ENCODE assay signal across 20 cellular contexts in genomic region chr16:3482659-3483241, GRCh38. TPM values are rescaled to one million over a fixed set of nuclear protein-coding genes. Genes with fewer than 3 reads are reported as not detected.
DNase-seq lines count a peak whose midpoint lies in the region; ATAC-seq and TF ChIP-seq lines count a peak whose summit lies in the region.
"Had no signal": no experiment of that assay in that cellular context is flagged by ENCODE, and none has a peak within 500 bp of the region (broad histone marks: within the 10 kb centered on the region; RNA-seq: fewer than 3 reads in every experiment).

No MANE protein-coding gene starts in this region.

- H3K9me3 ChIP-seq in gastroesophageal sphincter: no peaks in the 10 kb centered on the region
- H3K9me3 ChIP-seq: A549 had no signal

- WGBS in gastroesophageal sphincter (ENCODE audit: low coverage in 1 of 2), 2 donors: 90 to 94% methylated on average over 8 to 9 of the region's 18 CpGs

- CTCF ChIA-PET in activated CD8-positive, alpha-beta T cell treated with anti-CD3 and anti-CD28 coated beads for 36 hours (lab: Charles Lee): no interaction called here
- CTCF ChIA-PET in activated CD8-positive, alpha-beta T cell treated with anti-CD3 and anti-CD28 coated beads, Interleukin-2, amount 10 ng/mL, durations not matched to agents 7 days and 5 days (lab: Charles Lee): no interaction called here

- no peak overlapping the region for H3K4me2 ChIP-seq in GM23338
- H3K4me2 ChIP-seq: A549 had no signal

- peaks cover 31% of the 10 kb centered on the region for H3K36me3 Mint-ChIP-seq in activated CD8-positive, alpha-beta T cell treated with anti-CD3 and anti-CD28 coated beads for 36 hours (ENCODE audit: low read depth)
- H3K36me3 Mint-ChIP-seq in activated CD8-positive, alpha-beta T cell treated with anti-CD3 and anti-CD28 coated beads, Interleukin-2, amount 10 ng/mL, durations not matched to agents 7 days and 5 days (ENCODE audit: low read depth): peaks cover 38% of the 10 kb centered on the region
- H3K36me3 Mint-ChIP-seq in GM23338 (ENCODE audit: low read depth) (peaks cover 46% of the 10 kb centered on the region), chondrocyte (ENCODE audit: low read depth) (peaks cover 38% of the 10 kb centered on the region)

- H3K36me3 ChIP-seq in GM23338 (ENCODE audit: insufficient read depth): peaks cover 9% of the 10 kb centered on the region; the same call in 1 of the 2 replicates
- peaks cover 0 to 99% of the 10 kb centered on the region in 2 donors for H3K36me3 ChIP-seq in gastroesophageal sphincter

- H3K27me3 ChIP-seq in GM23338 (ENCODE audit: insufficient read depth) (no peaks in the 10 kb centered on the region), gastroesophageal sphincter (no peaks in the 10 kb centered on the region)

- H3K4me3 Mint-ChIP-seq in activated CD8-positive, alpha-beta T cell treated with anti-CD3 and anti-CD28 coated beads for 36 hours: no peak overlapping the region
- H3K4me3 Mint-ChIP-seq in activated CD8-positive, alpha-beta T cell treated with anti-CD3 and anti-CD28 coated beads, Interleukin-2, amount 10 ng/mL, durations not matched to agents 7 days and 5 days: no peak overlapping the region
- no peak overlapping the region for H3K4me3 Mint-ChIP-seq in GM23338
- no peak overlapping the region for H3K4me3 Mint-ChIP-seq in chondrocyte (ENCODE audit: unreplicated experiment)
- H3K4me3 Mint-ChIP-seq: CD14-positive monocyte had no signal

- TF ChIP-seq CTCF in activated CD8-positive, alpha-beta T cell treated with anti-CD3 and anti-CD28 coated beads for 36 hours (IDR thresholded peaks at IDR 0.05): no peak
- TF ChIP-seq CTCF in GM23338 (conservative IDR thresholded peaks at IDR 0.05; ENCODE audit: low read depth in 2 of 2) (peak in 1 of 2 experiments; percentile 34; a peak in 2 of 4 replicates), chondrocyte (IDR thresholded peaks at IDR 0.05) (no peak), gastroesophageal sphincter (IDR thresholded peaks at IDR 0.05) (no peak)

- H2AFZ ChIP-seq in GM23338: no peak overlapping the region

- no peak for TF ChIP-seq EP300 in gastroesophageal sphincter (IDR thresholded peaks at IDR 0.05)

- no peak for ATAC-seq in activated CD8-positive, alpha-beta T cell treated with anti-CD3 and anti-CD28 coated beads for 36 hours
- no peak for ATAC-seq in activated CD8-positive, alpha-beta T cell treated with anti-CD3 and anti-CD28 coated beads, Interleukin-2, amount 10 ng/mL, durations not matched to agents 7 days and 5 days
- no peak for ATAC-seq in GM23338
- ATAC-seq in gastroesophageal sphincter: no peak
- no peak for ATAC-seq in GM19455 (IDR thresholded peaks at IDR 0.05; ENCODE audit: unreplicated experiment)
- ATAC-seq: A549, PC-3 had no signal

- intact Hi-C loops in activated CD8-positive, alpha-beta T cell treated with anti-CD3 and anti-CD28 coated beads for 36 hours (cut with micrococcal nuclease): no loop called here
- intact Hi-C loops in posterior vena cava (cut with DNase I): no loop called here

- no peak for DNase-seq in activated CD8-positive, alpha-beta T cell treated with anti-CD3 and anti-CD28 coated beads for 36 hours
- DNase-seq in activated CD8-positive, alpha-beta T cell treated with anti-CD3 and anti-CD28 coated beads, Interleukin-2, amount 10 ng/mL, durations not matched to agents 7 days and 5 days: no peak
- DNase-seq in GM23338 (ENCODE audit: low spot score) (no peak), chondrocyte (ENCODE audit: low spot score) (peak; percentile 57), posterior vena cava (ENCODE audit: low spot score) (peak; percentile 61), cerebellar nuclear complex (lab: John Stamatoyannopoulos, UW) (no peak)
- DNase-seq: COR-L47, DMS153, HCEC 1CT, IMR-90, Kasumi-1, NCI-H1105 treated with DMSO at 0.1 percent for 48 hours, NCI-H187, NCI-H446, PC-3 had no signal

- H3K27ac ChIP-seq in GM23338 (ENCODE audit: low read depth): no peak overlapping the region
- no peak overlapping the region for H3K27ac ChIP-seq in gastroesophageal sphincter
- H3K27ac ChIP-seq: A549 had no signal

- peaks cover 13% of the 10 kb centered on the region for H3K4me1 Mint-ChIP-seq in activated CD8-positive, alpha-beta T cell treated with anti-CD3 and anti-CD28 coated beads for 36 hours (ENCODE audit: low read depth)
- H3K4me1 Mint-ChIP-seq in activated CD8-positive, alpha-beta T cell treated with anti-CD3 and anti-CD28 coated beads, Interleukin-2, amount 10 ng/mL, durations not matched to agents 7 days and 5 days (ENCODE audit: low read depth): peaks cover 5% of the 10 kb centered on the region
- peaks cover 11% of the 10 kb centered on the region; the same call in 2 of the 3 replicates for H3K4me1 Mint-ChIP-seq in GM23338
- H3K4me1 Mint-ChIP-seq in chondrocyte (ENCODE audit: low read depth): peaks cover 12% of the 10 kb centered on the region
- H3K4me1 Mint-ChIP-seq: CD14-positive monocyte had no signal

- no peaks in the 10 kb centered on the region for H3K27me3 Mint-ChIP-seq in activated CD8-positive, alpha-beta T cell treated with anti-CD3 and anti-CD28 coated beads for 36 hours
- H3K27me3 Mint-ChIP-seq in activated CD8-positive, alpha-beta T cell treated with anti-CD3 and anti-CD28 coated beads, Interleukin-2, amount 10 ng/mL, durations not matched to agents 7 days and 5 days (ENCODE audit: low read depth): no peaks in the 10 kb centered on the region
- H3K27me3 Mint-ChIP-seq in GM23338 (ENCODE audit: insufficient read depth, low read depth, poor library complexity) (peaks cover 11% of the 10 kb centered on the region), chondrocyte (ENCODE audit: low read depth) (no peaks in the 10 kb centered on the region)

- no peaks in the 10 kb centered on the region for H3K9me2 ChIP-seq in GM23338 (ENCODE audit: insufficient read depth)

- H3K4me3 ChIP-seq in GM23338: no peak overlapping the region
- H3K4me3 ChIP-seq in gastroesophageal sphincter: no peak overlapping the region
- H3K4me3 ChIP-seq: A549 had no signal

- TF ChIP-seq POLR2A in gastroesophageal sphincter (IDR thresholded peaks at IDR 0.05): no peak

- H3K27ac Mint-ChIP-seq in activated CD8-positive, alpha-beta T cell treated with anti-CD3 and anti-CD28 coated beads for 36 hours: peak overlapping the region; percentile 16
- no peak overlapping the region for H3K27ac Mint-ChIP-seq in activated CD8-positive, alpha-beta T cell treated with anti-CD3 and anti-CD28 coated beads, Interleukin-2, amount 10 ng/mL, durations not matched to agents 7 days and 5 days
- H3K27ac Mint-ChIP-seq in GM23338 (peak overlapping the region; percentile 49; the same call in 1 of the 2 replicates), chondrocyte (ENCODE audit: unreplicated experiment) (no peak overlapping the region)

- no peaks in the 10 kb centered on the region for H3F3A ChIP-seq in GM23338 (replicated peaks; ENCODE audit: low read depth)

- POLR2A ChIA-PET in activated CD8-positive, alpha-beta T cell treated with anti-CD3 and anti-CD28 coated beads for 36 hours (lab: Charles Lee): no interaction called here
- POLR2A ChIA-PET in activated CD8-positive, alpha-beta T cell treated with anti-CD3 and anti-CD28 coated beads, Interleukin-2, amount 10 ng/mL, durations not matched to agents 7 days and 5 days (lab: Charles Lee): no interaction called here

- peaks cover 8% of the 10 kb centered on the region; the same call in 1 of the 2 replicates for H4K20me1 ChIP-seq in GM23338 (replicated peaks; ENCODE audit: insufficient read depth)

- peaks cover 15% of the 10 kb centered on the region; the same call in 1 of the 2 replicates for H3K79me2 ChIP-seq in GM23338 (replicated peaks; ENCODE audit: insufficient read depth)

- H3K9me3 Mint-ChIP-seq in activated CD8-positive, alpha-beta T cell treated with anti-CD3 and anti-CD28 coated beads for 36 hours: no peaks in the 10 kb centered on the region
- no peaks in the 10 kb centered on the region for H3K9me3 Mint-ChIP-seq in activated CD8-positive, alpha-beta T cell treated with anti-CD3 and anti-CD28 coated beads, Interleukin-2, amount 10 ng/mL, durations not matched to agents 7 days and 5 days (ENCODE audit: insufficient read depth)
- no peaks in the 10 kb centered on the region for H3K9me3 Mint-ChIP-seq in GM23338
- no peaks in the 10 kb centered on the region for H3K9me3 Mint-ChIP-seq in chondrocyte (ENCODE audit: low read depth)
- H3K9me3 Mint-ChIP-seq: CD14-positive monocyte had no signal

- H3K4me1 ChIP-seq in GM23338 (ENCODE audit: insufficient read depth): peaks cover 11% of the 10 kb centered on the region
- H3K4me1 ChIP-seq in gastroesophageal sphincter: no peaks in the 10 kb centered on the region
- H3K4me1 ChIP-seq: A549 had no signal

RNA-seq across cellular contexts. Expression of gene C16orf90, which starts 12.5 kb away (rescaled TPM):
- total RNA-seq in activated CD8-positive, alpha-beta T cell treated with anti-CD3 and anti-CD28 coated beads for 36 hours: not detected
- not detected for total RNA-seq in activated CD8-positive, alpha-beta T cell treated with anti-CD3 and anti-CD28 coated beads, Interleukin-2, amount 10 ng/mL, durations not matched to agents 7 days and 5 days
- total RNA-seq in GM23338 (2014; rRNA removed; shearing (Covaris generic)): not detected in 2 replicates
- not detected in 2 replicates for polyA plus RNA-seq in GM23338 (2016; fragmentation: Nextera tagmentation; extraction: Ambion mirVana)
- not detected in 3 replicates for total RNA-seq in chondrocyte
- not detected for total RNA-seq in posterior vena cava
- total RNA-seq in gastroesophageal sphincter: not detected
- total RNA-seq: HT-29, IMR-90, PC-3 had no signal
- polyA plus RNA-seq: A549, CD14-positive monocyte, IMR-90 had no signal

RNA-seq across cellular contexts. Expression of gene CLUAP1, which starts 18.1 kb away (rescaled TPM):
- total RNA-seq in activated CD8-positive, alpha-beta T cell treated with anti-CD3 and anti-CD28 coated beads for 36 hours: 10 to 100 TPM; 10.5 to 11.8 TPM
- total RNA-seq in activated CD8-positive, alpha-beta T cell treated with anti-CD3 and anti-CD28 coated beads, Interleukin-2, amount 10 ng/mL, durations not matched to agents 7 days and 5 days: 10 to 100 TPM; 15.4 to 16.1 TPM
- 3.8 and 7.8 TPM in 2 replicates for total RNA-seq in GM23338 (2014; rRNA removed; shearing (Covaris generic))
- polyA plus RNA-seq in GM23338 (2016; fragmentation: Nextera tagmentation; extraction: Ambion mirVana): 10.9 and 11.3 TPM in 2 replicates
- total RNA-seq in chondrocyte (19.3 to 21.8 TPM (median 20.6 TPM) in 3 replicates), posterior vena cava (10 to 100 TPM; 20.9 to 25.8 TPM), gastroesophageal sphincter (10 to 100 TPM; 27.0 to 48.0 (median 30.1) TPM)

RNA-seq across cellular contexts. Expression of gene NAA60, which starts 39.3 kb away (rescaled TPM):
- 10 to 100 TPM; 24.6 TPM for total RNA-seq in activated CD8-positive, alpha-beta T cell treated with anti-CD3 and anti-CD28 coated beads for 36 hours
- 10 to 100 TPM; 46.3 to 49.0 TPM for total RNA-seq in activated CD8-positive, alpha-beta T cell treated with anti-CD3 and anti-CD28 coated beads, Interleukin-2, amount 10 ng/mL, durations not matched to agents 7 days and 5 days
- 32.4 and 42.6 TPM in 2 replicates for total RNA-seq in GM23338 (2014; rRNA removed; shearing (Covaris generic))
- polyA plus RNA-seq in GM23338 (2016; fragmentation: Nextera tagmentation; extraction: Ambion mirVana): 36.5 and 40.3 TPM in 2 replicates
- total RNA-seq in chondrocyte: 46.5 to 51.1 TPM (median 47.2 TPM) in 3 replicates
- 10 to 100 TPM; 28.3 to 33.6 TPM for total RNA-seq in posterior vena cava
- 10 to 100 TPM; 18.6 to 35.1 (median 28.5) TPM for total RNA-seq in gastroesophageal sphincter

RNA-seq across cellular contexts. Expression of gene ZNF597, which starts 39.4 kb away (rescaled TPM):
- total RNA-seq in activated CD8-positive, alpha-beta T cell treated with anti-CD3 and anti-CD28 coated beads for 36 hours: 1 to 10 TPM; 1.6 to 1.8 TPM
- 1 to 10 TPM; 2.4 to 2.7 TPM for total RNA-seq in activated CD8-positive, alpha-beta T cell treated with anti-CD3 and anti-CD28 coated beads, Interleukin-2, amount 10 ng/mL, durations not matched to agents 7 days and 5 days
- 2.4 and 3.8 TPM in 2 replicates for total RNA-seq in GM23338 (2014; rRNA removed; shearing (Covaris generic))
- polyA plus RNA-seq in GM23338 (2016; fragmentation: Nextera tagmentation; extraction: Ambion mirVana): 0.87 and 1.2 TPM in 2 replicates
- total RNA-seq in chondrocyte (2.0 to 2.7 TPM (median 2.5 TPM) in 3 replicates), posterior vena cava (1 to 10 TPM; 2.5 TPM), gastroesophageal sphincter (1 to 10 TPM; 1.4 to 2.8 (median 2.2) TPM)
- total RNA-seq: PC-3 had no signal

Comparison
In these comparisons a context has a peak if more than half of its experiments do, and no peak if none do; other contexts are left out.
1. H3K27ac Mint-ChIP-seq: peak in activated CD8-positive, alpha-beta T cell treated with anti-CD3 and anti-CD28 coated beads for 36 hours (single experiment) and GM23338 (single experiment); none in activated CD8-positive, alpha-beta T cell treated with anti-CD3 and anti-CD28 coated beads, Interleukin-2, amount 10 ng/mL, durations not matched to agents 7 days and 5 days (single experiment) and chondrocyte (single experiment).
2. DNase-seq: peak in chondrocyte (single experiment) and posterior vena cava (single experiment); none in activated CD8-positive, alpha-beta T cell treated with anti-CD3 and anti-CD28 coated beads for 36 hours (single experiment), activated CD8-positive, alpha-beta T cell treated with anti-CD3 and anti-CD28 coated beads, Interleukin-2, amount 10 ng/mL, durations not matched to agents 7 days and 5 days (single experiment), GM23338 (single experiment) and cerebellar nuclear complex (0 of 2).